Comparison of ENCODE assay signal across 8 cellular contexts in the genomic region with DNA sequence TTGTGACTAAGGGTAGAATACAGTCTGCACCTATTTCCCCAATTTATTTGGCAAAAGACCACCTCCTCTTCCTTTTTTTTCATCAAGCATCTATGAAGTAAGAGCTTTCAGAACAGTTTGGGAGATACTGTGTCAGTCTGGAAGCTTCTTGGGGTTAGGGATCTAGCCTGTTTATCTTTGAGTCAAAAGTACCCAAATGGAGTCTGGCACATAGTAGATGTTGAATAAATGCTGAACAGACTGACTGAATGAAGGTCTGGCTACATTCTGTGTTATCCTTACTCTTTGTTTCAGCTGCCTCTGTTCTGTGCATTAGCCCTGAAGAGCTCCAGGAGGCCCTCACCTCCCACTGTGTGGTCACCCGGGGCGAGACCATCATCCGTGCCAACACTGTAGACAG.
"Had no signal": no experiment of that assay in that cellular context is flagged by ENCODE, and none has a peak within 500 bp of the region (broad histone marks: within the 10 kb centered on the region; RNA-seq: fewer than 3 reads in every experiment).

No MANE protein-coding gene starts in this region.

- H3K36me3 Mint-ChIP-seq: IgD-negative memory B cell had no signal

- H3K27ac Mint-ChIP-seq: IgD-negative memory B cell had no signal

- H2AFZ ChIP-seq: GM23248 had no signal

- H3K4me1 Mint-ChIP-seq: H9, IgD-negative memory B cell had no signal

- H3K9ac ChIP-seq: GM23248 had no signal

- H3K4me3 ChIP-seq: GM23248 had no signal

- H3K4me3 Mint-ChIP-seq: H9, IgD-negative memory B cell had no signal

- H3K27ac ChIP-seq: GM23248 had no signal

- DNase-seq: GM23248, GOT3, H9, HCEC 1CT, KG1 had no signal

- FAIRE-seq: H54, HTR-8/SVneo had no signal

- H3K9me3 Mint-ChIP-seq: H9, IgD-negative memory B cell had no signal
